27 cellular contexts compared by ENCODE assay signal in genomic region chr10:94524146-94524545, GRCh38. TPM values are rescaled to one million over a fixed set of nuclear protein-coding genes. Genes with fewer than 3 reads are reported as not detected.
DNase-seq lines count a peak whose midpoint lies in the region; ATAC-seq and TF ChIP-seq lines count a peak whose summit lies in the region.
"Had no signal": no experiment of that assay in that cellular context is flagged by ENCODE, and none has a peak within 500 bp of the region (broad histone marks: within the 10 kb centered on the region; RNA-seq: fewer than 3 reads in every experiment).

No MANE protein-coding gene starts in this region.

- no peak overlapping the region for H2AK5ac ChIP-seq in IMR-90 (ENCODE audit: low read depth, low read length)
- H2AK5ac ChIP-seq in mesendoderm (ENCODE audit: low read length): no peak overlapping the region

- H3K27me3 ChIP-seq in IMR-90 (ENCODE audit: control insufficient read depth, insufficient read depth, low read length) (no peaks in the 10 kb centered on the region), mesendoderm (ENCODE audit: insufficient read depth, low read length, poor library complexity) (no peaks in the 10 kb centered on the region)
- H3K27me3 ChIP-seq: adrenal gland had no signal

- no peak overlapping the region for H3K9ac ChIP-seq in IMR-90 (ENCODE audit: low read depth, low read length)
- no peak overlapping the region for H3K9ac ChIP-seq in mesendoderm (ENCODE audit: low read length)

- no peak for TF ChIP-seq RAD21 in IMR-90 (IDR thresholded peaks at IDR 0.05; ENCODE audit: low read length)

- H3K56ac ChIP-seq in IMR-90 (ENCODE audit: extremely low read depth, insufficient read depth, low read length) (no peak overlapping the region), mesendoderm (ENCODE audit: low read length) (no peak overlapping the region)

- dilution Hi-C loops in IMR-90 (cut with HindIII; ENCODE audit: low sequenced_read_pairs, unreplicated experiment): no loop called here

- intact Hi-C loops in IMR-90 (cut with micrococcal nuclease): no loop called here

- no peak overlapping the region for H2BK20ac ChIP-seq in IMR-90 (ENCODE audit: low read depth, low read length)

- H3K4me3 ChIP-seq in IMR-90 (ENCODE audit: insufficient read depth, low read depth, low read length): no peak overlapping the region
- H3K4me3 ChIP-seq in cardiac fibroblast (replicated peaks in 1 of 2; ENCODE audit: low read depth in 2 of 2, low read length in 2 of 2): no peak overlapping the region
- H3K4me3 ChIP-seq in mesendoderm (ENCODE audit: low read length): no peak overlapping the region
- H3K4me3 ChIP-seq: adrenal gland had no signal

- H4K8ac ChIP-seq in IMR-90 (ENCODE audit: low read depth in 2 of 2, low read length in 2 of 2): no peak overlapping the region
- H4K8ac ChIP-seq in mesendoderm (ENCODE audit: low read depth, low read length): no peak overlapping the region

- no peaks in the 10 kb centered on the region for H3K9me1 ChIP-seq in IMR-90 (ENCODE audit: insufficient read depth, low read length)

- TF ChIP-seq POLR2A in IMR-90 (IDR thresholded peaks at IDR 0.05; ENCODE audit: low read depth, low read length): no peak

- H2BK15ac ChIP-seq in IMR-90 (ENCODE audit: low read depth, low read length) (no peak overlapping the region), mesendoderm (replicated peaks; ENCODE audit: low read depth) (no peak overlapping the region)

- no peaks in the 10 kb centered on the region for H3K79me2 ChIP-seq in mesendoderm (ENCODE audit: control insufficient read depth, insufficient read depth, low read length)

- no TSS peak for BruUV-seq in IMR-90 (replicated peaks; lab: Mats Ljungman, UMichigan)

- H4K20me1 ChIP-seq in IMR-90 (ENCODE audit: insufficient read depth, low read length): no peaks in the 10 kb centered on the region

- no peaks in the 10 kb centered on the region for H3K79me1 ChIP-seq in IMR-90 (ENCODE audit: low read depth in 1 of 2, low read length in 2 of 2)
- H3K79me1 ChIP-seq in mesendoderm (ENCODE audit: low read length): no peaks in the 10 kb centered on the region

- TF ChIP-seq CTCF in IMR-90 (conservative IDR thresholded peaks at IDR 0.05; ENCODE audit: low read depth, low read length) (no peak), cardiac fibroblast (IDR thresholded peaks at IDR 0.05; ENCODE audit: low read depth, low read length) (no peak)

- WGBS in IMR-90 (ENCODE audit: extremely low coverage in 2 of 2, insufficient read length in 1 of 2), 2 experiments: no CpG with 5 or more reads among the region's 7 CpGs
- no CpG with 5 or more reads among the region's 7 CpGs for WGBS in mesendoderm (ENCODE audit: extremely low coverage, insufficient coverage, low lambda C conversion rate)

- no peak overlapping the region for H3K27ac ChIP-seq in IMR-90 (ENCODE audit: insufficient read depth, low read length)
- no peak overlapping the region for H3K27ac ChIP-seq in mesendoderm (ENCODE audit: low read depth, low read length)
- H3K27ac ChIP-seq: adrenal gland had no signal

- no peaks in the 10 kb centered on the region for H3K9me3 ChIP-seq in IMR-90 (ENCODE audit: control insufficient read depth, insufficient read depth, low read length)
- H3K9me3 ChIP-seq: adrenal gland had no signal

- in situ Hi-C loops in IMR-90 (cut with MboI; ENCODE audit: low sequenced_read_pairs): no loop called here

- H2AK9ac ChIP-seq in IMR-90 (replicated peaks; ENCODE audit: low read depth, low read length, poor library complexity): no peak overlapping the region

- H2BK5ac ChIP-seq in IMR-90 (ENCODE audit: low read depth, low read length, poor library complexity, severe bottlenecking) (no peak overlapping the region), mesendoderm (ENCODE audit: low read length) (no peak overlapping the region)

- POLR2A ChIA-PET in IMR-90 (lab: Charles Lee; ENCODE audit: unreplicated experiment): no interaction called here

- H2AFZ ChIP-seq in IMR-90 (replicated peaks; ENCODE audit: low read length, poor library complexity): no peak overlapping the region

- H2BK120ac ChIP-seq in IMR-90 (ENCODE audit: low read depth, low read length) (no peak overlapping the region), mesendoderm (ENCODE audit: low read depth, low read length) (no peak overlapping the region)

- no peak overlapping the region for H3K4ac ChIP-seq in IMR-90 (ENCODE audit: low read depth, low read length)
- no peak overlapping the region for H3K4ac ChIP-seq in mesendoderm (ENCODE audit: low read depth, low read length)

- H3K23ac ChIP-seq in IMR-90 (ENCODE audit: low read depth, low read length): no peak overlapping the region
- no peak overlapping the region for H3K23ac ChIP-seq in mesendoderm (ENCODE audit: low read length)

- H4K5ac ChIP-seq in IMR-90 (ENCODE audit: low read depth, low read length) (no peak overlapping the region), mesendoderm (ENCODE audit: low read length) (no peak overlapping the region)

- H3K36me3 ChIP-seq in IMR-90 (ENCODE audit: control insufficient read depth, insufficient read depth, low read length) (peaks cover 4% of the 10 kb centered on the region), mesendoderm (ENCODE audit: control insufficient read depth, insufficient read depth, low read length) (no peaks in the 10 kb centered on the region)
- H3K36me3 ChIP-seq: adrenal gland had no signal

- no peak overlapping the region for H3K14ac ChIP-seq in IMR-90 (replicated peaks; ENCODE audit: low read depth, low read length)

- peak; percentile 58 for DNase-seq in EH (ENCODE audit: low read depth)
- DNase-seq in IMR-90: peak; percentile 64
- DNase-seq in cardiac fibroblast (ENCODE audit: low read depth in 2 of 2): peak; percentile 34 to 46
- DNase-seq in mesendoderm: peak; percentile 10
- no peak for DNase-seq in NCI-H2196 treated with DMSO at 0.1 percent for 48 hours (lab: John Stamatoyannopoulos, UW; ENCODE audit: unreplicated experiment)
- DNase-seq in NOMO-1 (lab: John Stamatoyannopoulos, UW; ENCODE audit: unreplicated experiment in 2 of 2): no peak
- no peak for DNase-seq in DMS 273 (lab: John Stamatoyannopoulos, UW; ENCODE audit: unreplicated experiment)
- no peak for DNase-seq in effector CD8-positive, alpha-beta T cell (lab: John Stamatoyannopoulos, UW)
- DNase-seq: activated CD4-positive, alpha-beta T cell treated with anti-CD3 and anti-CD28 coated beads, Interleukin-2, amount 50 U/mL, for 1 hour; activated CD8-positive, alpha-beta memory T cell treated with anti-CD3 and anti-CD28 coated beads, Interleukin-2, amount 50 U/mL, for 48 hours; activated effector memory CD4-positive, alpha-beta T cell treated with Interleukin-2 at 50 U/mL for 16 hours; adrenal gland; COR-L47; effector memory CD4-positive, alpha-beta T cell; hypothalamus; KG1; kidney; mesenchymal stem cell; NCI-H1092 treated with DMSO at 0.1 percent for 48 hours; NCI-H2081 treated with DMSO at 0.1 percent for 48 hours; NCI-H524 treated with DMSO at 0.1 percent for 48 hours; SHP77; stimulated activated CD4-positive, alpha-beta T cell treated with anti-CD3 and anti-CD28 coated beads, Interleukin-2, amount 100 ng/mL, for 24 hours; stimulated activated naive CD8-positive, alpha-beta T cell treated with anti-CD3 and anti-CD28 coated beads, Interleukin-15, Interleukin-2, amounts not matched to agents 100 U/mL and 50 U/mL, for 24 hours; T-cell; trophoblast cell had no signal

- CTCF ChIA-PET in IMR-90 (lab: Yijun Ruan, JAX): no interaction called here

- H4K91ac ChIP-seq in IMR-90 (ENCODE audit: insufficient read depth, low read depth, low read length): no peak overlapping the region

- no peak overlapping the region for H3K18ac ChIP-seq in IMR-90 (ENCODE audit: low read depth, low read length)
- H3K18ac ChIP-seq in mesendoderm (ENCODE audit: low read length): no peak overlapping the region

- ATAC-seq in IMR-90 (ENCODE audit: low read depth): peak; percentile 48; the same call in 1 of the 2 replicates
- ATAC-seq: natural killer cell treated with Interleukin-12 subunit alpha and Interleukin-12 subunit beta and Interleukin-15 and Interleukin-18, amount 100 ng/mL, for 72 hours; stimulated activated naive CD8-positive, alpha-beta T cell treated with anti-CD3 and anti-CD28 coated beads, Interleukin-15, Interleukin-2, amounts not matched to agents 100 U/mL and 50 U/mL, for 24 hours; T-cell had no signal

- H3K4me2 ChIP-seq in IMR-90 (ENCODE audit: low read depth, low read length): no peak overlapping the region
- H3K4me2 ChIP-seq in mesendoderm (ENCODE audit: low read length): no peak overlapping the region

- H3K4me1 ChIP-seq in IMR-90 (ENCODE audit: control insufficient read depth, insufficient read depth, low read length): no peaks in the 10 kb centered on the region
- H3K4me1 ChIP-seq in mesendoderm (ENCODE audit: control insufficient read depth, low read depth, low read length): no peaks in the 10 kb centered on the region
- H3K4me1 ChIP-seq: adrenal gland had no signal

TF ChIP-seq in IMR-90, 13 proteins besides CTCF, POLR2A, EP300 and RAD21:
- no peak for TF ChIP-seq MXI1 (IDR thresholded peaks at IDR 0.05; ENCODE audit: borderline replicate concordance, low read depth, low read length)
- peak; percentile 49; the same call in 1 of the 2 replicates for TF ChIP-seq USF2 (IDR thresholded peaks at IDR 0.05; ENCODE audit: low read depth, low read length)

RNA-seq across cellular contexts. Expression of gene HELLS, which starts 21.4 kb away (rescaled TPM):
- 29.8 and 65.8 TPM in 2 replicates for total RNA-seq in IMR-90 (2012; rRNA removed)
- polyA plus RNA-seq in IMR-90 (2012; rRNA removed): 13.5 and 15.9 TPM in 2 replicates
- 4.2 and 13.4 TPM in 2 replicates for polyA plus RNA-seq in IMR-90 (2012; cell fraction: cytosol; rRNA removed)
- 9.8 and 21.6 TPM in 2 replicates for polyA plus RNA-seq in IMR-90 (2012; cell fraction: nucleus; rRNA removed; ENCODE audit: low replicate concordance)
- polyA plus RNA-seq in mesendoderm (2013, experiment 1 of 2): 78.8 TPM
- polyA plus RNA-seq in mesendoderm (2013, experiment 2 of 2): 73.0 TPM

Comparison
In these comparisons a context has a peak if more than half of its experiments do, and no peak if none do; other contexts are left out.
1. DNase-seq: peak in EH (single experiment), IMR-90 (single experiment), cardiac fibroblast (2 of 2) and mesendoderm (single experiment); none in NCI-H2196 treated with DMSO at 0.1 percent for 48 hours (single experiment), NOMO-1 (0 of 2), DMS 273 (single experiment) and effector CD8-positive, alpha-beta T cell (single experiment).